ENCODE assay signal across 9 cellular contexts in the genomic region with DNA sequence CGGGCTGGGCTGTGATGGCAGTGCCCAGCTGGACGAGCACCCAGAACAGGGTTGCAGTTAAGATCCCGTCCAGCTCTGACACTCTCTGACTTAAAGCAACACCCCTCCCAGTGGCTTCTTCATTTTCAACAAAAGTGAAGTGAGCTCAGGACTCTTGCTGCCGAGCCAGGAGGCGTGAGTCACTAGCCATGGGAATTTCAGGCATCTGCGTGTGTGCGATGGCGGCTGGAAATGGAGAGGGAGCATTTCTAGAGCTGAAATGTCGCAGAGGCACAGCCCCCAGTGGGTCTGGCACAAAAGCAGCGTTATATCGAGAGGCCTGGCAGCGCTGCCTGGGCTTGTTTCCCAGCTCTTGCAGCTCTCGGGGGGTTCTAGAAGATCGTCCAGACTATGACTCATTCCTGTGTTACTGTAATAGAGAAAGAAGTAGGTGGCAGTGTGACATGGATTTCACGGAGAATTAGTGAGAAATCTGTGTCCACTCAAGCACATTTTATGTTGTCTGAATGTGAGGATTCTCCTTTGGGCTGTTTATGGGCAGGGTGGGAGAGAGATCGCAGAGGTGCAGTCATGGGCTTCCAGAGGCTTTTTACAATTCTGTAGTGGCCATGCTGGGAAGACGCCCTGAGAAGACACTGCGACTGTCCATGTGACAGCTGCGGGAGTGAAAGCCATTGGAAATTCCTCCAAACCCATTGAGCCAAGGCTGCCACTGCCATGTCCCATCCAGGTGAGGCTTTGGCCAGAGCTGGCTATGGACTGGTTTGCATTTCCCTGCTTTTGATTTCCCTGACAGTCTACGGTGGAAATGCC.
DNase-seq lines count a peak whose midpoint lies in the region; ATAC-seq and TF ChIP-seq lines count a peak whose summit lies in the region.
"Had no signal": no experiment of that assay in that cellular context is flagged by ENCODE, and none has a peak within 500 bp of the region (broad histone marks: within the 10 kb centered on the region; RNA-seq: fewer than 3 reads in every experiment).

No MANE protein-coding gene starts in this region.

- no peak for TF ChIP-seq CTCF in breast epithelium (IDR thresholded peaks at IDR 0.05)
- no peak for TF ChIP-seq CTCF in kidney epithelial cell (IDR thresholded peaks at IDR 0.05; ENCODE audit: insufficient read depth, low read length, poor library complexity, severe bottlenecking)

- H3K27ac Mint-ChIP-seq in naive thymus-derived CD4-positive, alpha-beta T cell = no peak overlapping the region
- H3K27ac Mint-ChIP-seq: activated naive CD4-positive, alpha-beta T cell treated with anti-CD3 and anti-CD28 coated beads for 36 hours had no signal

- no peak for ATAC-seq in HG03135 (IDR thresholded peaks at IDR 0.05; ENCODE audit: unreplicated experiment)
- ATAC-seq in naive thymus-derived CD4-positive, alpha-beta T cell = no peak

- TF ChIP-seq POLR2A in breast epithelium (IDR thresholded peaks at IDR 0.05) (no peak), erythroblast (IDR thresholded peaks at IDR 0.05; ENCODE audit: low read length) (no peak)

- no peak overlapping the region for H3K4me3 Mint-ChIP-seq in naive thymus-derived CD4-positive, alpha-beta T cell
- H3K4me3 Mint-ChIP-seq: activated naive CD4-positive, alpha-beta T cell treated with anti-CD3 and anti-CD28 coated beads for 36 hours had no signal

- H3K9me3 ChIP-seq in breast epithelium = no peaks in the 10 kb centered on the region
- H3K9me3 ChIP-seq in naive thymus-derived CD4-positive, alpha-beta T cell (ENCODE audit: control insufficient read depth in 2 of 3, low read length in 3 of 3) = no peaks in the 10 kb centered on the region

- peaks cover 0 to 26% (median 11%) of the 10 kb centered on the region in 5 donors for H3K27me3 Mint-ChIP-seq in naive thymus-derived CD4-positive, alpha-beta T cell

- peaks cover 0 to 3% of the 10 kb centered on the region in 2 donors for H3K4me1 ChIP-seq in breast epithelium
- no peaks in the 10 kb centered on the region for H3K4me1 ChIP-seq in naive thymus-derived CD4-positive, alpha-beta T cell (ENCODE audit: control insufficient read depth in 2 of 2, insufficient read depth in 2 of 2, low read length in 2 of 2)

- intact Hi-C loops in breast epithelium (cut with DNase I; ENCODE audit: low total_unique reads) = no loop called here
- intact Hi-C loops in naive thymus-derived CD4-positive, alpha-beta T cell (cut with micrococcal nuclease) = no loop called here

- CTCF ChIA-PET in naive thymus-derived CD4-positive, alpha-beta T cell (lab: Charles Lee) = no interaction called here

- H3K4me3 ChIP-seq in breast epithelium (peak overlapping the region; percentile 16 to 66 (median 42)), kidney epithelial cell (ENCODE audit: low read depth, low read length) (peak overlapping the region; percentile 23)
- H3K4me3 ChIP-seq in naive thymus-derived CD4-positive, alpha-beta T cell (ENCODE audit: low read length) = no peak overlapping the region

- H3K4me1 Mint-ChIP-seq in naive thymus-derived CD4-positive, alpha-beta T cell = peaks cover 0 to 2% (median 0%) of the 10 kb centered on the region in 7 donors

- peak overlapping the region; percentile 81 to 87 for H3K27ac ChIP-seq in breast epithelium
- H3K27ac ChIP-seq in naive thymus-derived CD4-positive, alpha-beta T cell (ENCODE audit: low read depth, low read length) = no peak overlapping the region

- no peaks in the 10 kb centered on the region for H3K36me3 ChIP-seq in breast epithelium
- no peaks in the 10 kb centered on the region for H3K36me3 ChIP-seq in kidney epithelial cell (ENCODE audit: control insufficient read depth, insufficient read depth, low read length)
- H3K36me3 ChIP-seq in naive thymus-derived CD4-positive, alpha-beta T cell (ENCODE audit: control insufficient read depth in 2 of 3, insufficient read depth in 3 of 3, low read length in 3 of 3) = no peaks in the 10 kb centered on the region

- no peaks in the 10 kb centered on the region for H3K27me3 ChIP-seq in breast epithelium
- H3K27me3 ChIP-seq in kidney epithelial cell (ENCODE audit: control insufficient read depth, insufficient read depth, low read length) = no peaks in the 10 kb centered on the region
- no peaks in the 10 kb centered on the region for H3K27me3 ChIP-seq in naive thymus-derived CD4-positive, alpha-beta T cell (ENCODE audit: control insufficient read depth in 2 of 2, insufficient read depth in 2 of 2, low read length in 2 of 2)

- H3K9me3 Mint-ChIP-seq in naive thymus-derived CD4-positive, alpha-beta T cell = peaks cover 0 to 4% (median 0%) of the 10 kb centered on the region in 11 donors
- H3K9me3 Mint-ChIP-seq: activated naive CD4-positive, alpha-beta T cell treated with anti-CD3 and anti-CD28 coated beads for 36 hours had no signal

- DNase-seq in HT1080 (ENCODE audit: low read depth) (peak; percentile 88), breast epithelium (ENCODE audit: low spot score in 2 of 2) (peak; percentile 49 to 56), kidney epithelial cell (ENCODE audit: low read depth) (peak; percentile 75), stromal cell of bone marrow (ENCODE audit: low read depth) (peak; percentile 87), DMS153 (lab: John Stamatoyannopoulos, UW) (no peak), erythroblast (lab: John Stamatoyannopoulos, UW) (no peak)
- DNase-seq in naive thymus-derived CD4-positive, alpha-beta T cell = no peak
- DNase-seq: activated naive CD4-positive, alpha-beta T cell treated with anti-CD3 and anti-CD28 coated beads for 36 hours had no signal

- no peaks in the 10 kb centered on the region for H3K36me3 Mint-ChIP-seq in naive thymus-derived CD4-positive, alpha-beta T cell

- POLR2A ChIA-PET in naive thymus-derived CD4-positive, alpha-beta T cell (lab: Charles Lee) = no interaction called here

Comparison
In these comparisons a context has a peak if more than half of its experiments do, and no peak if none do; other contexts are left out.
1. DNase-seq: peak in HT1080 (single experiment), breast epithelium (2 of 2), kidney epithelial cell (single experiment) and stromal cell of bone marrow (single experiment); none in naive thymus-derived CD4-positive, alpha-beta T cell (0 of 9), DMS153 (single experiment) and erythroblast (0 of 2).